ENCODE assay signal across 1 cellular context in genomic region chr5:28810751-28811136, GRCh38.
TF ChIP-seq lines count a peak whose summit lies in the region.

No MANE protein-coding gene starts in this region.

TF ChIP-seq in SK-N-SH, 30 proteins besides CTCF, POLR2A, EP300 and RAD21 (continued from another document):
- TF ChIP-seq USF2 (IDR thresholded peaks at IDR 0.05; ENCODE audit: borderline replicate concordance, low read depth, low read length): no peak
- TF ChIP-seq MEF2A (IDR thresholded peaks at IDR 0.05; ENCODE audit: borderline replicate concordance, low read depth): no peak
- TF ChIP-seq PBX3 (IDR thresholded peaks at IDR 0.05): no peak
- TF ChIP-seq RXRA (IDR thresholded peaks at IDR 0.05; ENCODE audit: borderline replicate concordance, low read depth): no peak
- TF ChIP-seq REST (IDR thresholded peaks at IDR 0.05; ENCODE audit: low read depth, low read length): no peak
- TF ChIP-seq GATA2 (CRISPR knock-in tag; IDR thresholded peaks at IDR 0.05): no peak
